ENCODE assay signal across 11 cellular contexts in the genomic region with DNA sequence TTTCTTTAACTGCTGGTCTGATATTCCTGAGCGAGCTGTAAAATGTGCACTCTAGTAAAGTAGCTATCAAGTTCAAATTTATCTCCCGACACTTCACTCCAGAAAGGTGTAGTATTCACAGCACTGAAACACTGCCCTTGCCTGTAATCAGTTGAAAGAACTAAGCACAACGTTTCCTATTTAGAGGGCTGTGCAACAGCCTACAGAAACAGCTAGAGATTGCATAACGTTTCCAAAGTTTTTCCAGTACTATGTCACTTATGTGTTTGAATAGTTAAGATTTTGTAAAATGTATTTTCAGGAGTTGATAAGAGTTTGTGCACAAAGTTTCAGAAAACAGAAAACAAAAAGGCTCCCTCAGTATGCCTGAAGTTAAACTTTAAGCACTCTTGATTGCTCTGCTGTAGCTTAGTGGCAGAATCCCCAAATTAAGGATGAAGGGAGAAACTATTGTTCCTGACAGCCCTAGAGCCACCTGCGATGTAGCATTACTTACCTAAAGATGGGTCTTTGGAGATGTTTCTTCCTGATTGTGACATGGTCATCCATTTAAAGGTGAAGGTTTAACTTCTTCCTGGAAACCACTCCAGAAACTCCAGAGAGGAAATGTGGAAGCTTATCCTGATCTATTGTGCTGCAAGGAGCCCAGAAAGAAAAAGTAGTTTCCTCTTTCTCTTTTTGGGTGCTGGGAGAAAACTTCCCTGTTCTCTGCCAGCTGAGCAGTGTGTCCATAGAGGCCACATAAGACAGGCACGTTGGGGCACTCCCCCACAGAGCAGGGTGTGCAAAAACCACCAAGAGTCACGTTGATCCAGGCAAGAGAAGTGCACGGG.
A peak's percentile ranks its signal among the peaks of the same experiment; 100 is the strongest.
DNase-seq lines count a peak whose midpoint lies in the region; ATAC-seq and TF ChIP-seq lines count a peak whose summit lies in the region.
"Had no signal": no experiment of that assay in that cellular context is flagged by ENCODE, and none has a peak within 500 bp of the region (broad histone marks: within the 10 kb centered on the region; RNA-seq: fewer than 3 reads in every experiment).

No MANE protein-coding gene starts in this region.

- no peak for ATAC-seq in GM19035 (IDR thresholded peaks at IDR 0.05; ENCODE audit: unreplicated experiment)

- DNase-seq in OCI-M1 (lab: John Stamatoyannopoulos, UW) = peak; percentile 68
- peak; percentile 29 for DNase-seq in fibroblast of gingiva (ENCODE audit: low read depth)
- no peak for DNase-seq in tibial artery
- DNase-seq in activated CD4-positive, alpha-beta T cell treated with anti-CD3 and anti-CD28 coated beads, Interleukin-2, amount 50 U/mL, for 4 hours = no peak
- DNase-seq in NCI-H2171 (lab: John Stamatoyannopoulos, UW) = no peak
- DNase-seq in activated CD4-positive, alpha-beta T cell treated with anti-CD3 and anti-CD28 coated beads, Interleukin-2, amount 50 U/mL, for 1 hour = no peak
- DNase-seq: DND-41; NCI-H1092 treated with DMSO at 0.1 percent for 48 hours; stimulated activated CD8-positive, alpha-beta memory T cell treated with anti-CD3 and anti-CD28 coated beads, Interleukin-4, amount 100 ng/mL, for 48 hours had no signal

- H3K4me1 ChIP-seq in mucosa of stomach (ENCODE audit: control insufficient read depth, insufficient read depth, low read length) (no peaks in the 10 kb centered on the region), tibial artery (peaks cover 0 to 31% (median 4%) of the 10 kb centered on the region in 4 donors)

- no peak for TF ChIP-seq CTCF in tibial artery (IDR thresholded peaks at IDR 0.05)

- H3K27me3 ChIP-seq in mucosa of stomach (ENCODE audit: control insufficient read depth, insufficient read depth, low read length) (no peaks in the 10 kb centered on the region), tibial artery (no peaks in the 10 kb centered on the region)

- peak overlapping the region; percentile 11 for H3K9ac ChIP-seq in mucosa of stomach (ENCODE audit: low read length)

- H3K36me3 ChIP-seq in mucosa of stomach (ENCODE audit: control insufficient read depth, insufficient read depth, low read length) (no peaks in the 10 kb centered on the region), tibial artery (no peaks in the 10 kb centered on the region)

- H3K9me3 ChIP-seq in mucosa of stomach (ENCODE audit: control insufficient read depth, low read length) = no peaks in the 10 kb centered on the region
- no peaks in the 10 kb centered on the region for H3K9me3 ChIP-seq in tibial artery

- H3K27ac ChIP-seq in tibial artery = peak overlapping the region; percentile 67 to 79

- H3K4me3 ChIP-seq in mucosa of stomach (ENCODE audit: low read length) = no peak overlapping the region
- peak overlapping the region; percentile 52 to 68 for H3K4me3 ChIP-seq in tibial artery

- intact Hi-C loops in tibial artery (cut with DNase I; ENCODE audit: low total_unique reads) = loop anchor here (10.0 kb wide), 1 partner anchor 51 kb away; no protein-coding TSS in a partner anchor

Comparison
In these comparisons a context has a peak if more than half of its experiments do, and no peak if none do; other contexts are left out.
1. DNase-seq: peak in OCI-M1 (single experiment) and fibroblast of gingiva (single experiment); none in tibial artery (0 of 2), activated CD4-positive, alpha-beta T cell treated with anti-CD3 and anti-CD28 coated beads, Interleukin-2, amount 50 U/mL, for 4 hours (0 of 2), NCI-H2171 (single experiment) and activated CD4-positive, alpha-beta T cell treated with anti-CD3 and anti-CD28 coated beads, Interleukin-2, amount 50 U/mL, for 1 hour (single experiment).